8 cellular contexts compared by ENCODE assay signal in genomic region chr9:132160802-132161742, GRCh38. TPM values are rescaled to one million over a fixed set of nuclear protein-coding genes. Genes with fewer than 3 reads are reported as not detected.
A peak's percentile ranks its signal among the peaks of the same experiment; 100 is the strongest.
DNase-seq lines count a peak whose midpoint lies in the region; ATAC-seq, FAIRE-seq and TF ChIP-seq lines count a peak whose summit lies in the region.

No MANE protein-coding gene starts in this region.

- peaks cover 24% of the 10 kb centered on the region for H4K20me1 ChIP-seq in astrocyte (ENCODE audit: insufficient read depth, low read length)

- H3K4me1 ChIP-seq in astrocyte (ENCODE audit: insufficient read depth, low read length): peaks cover 20% of the 10 kb centered on the region

- no peaks in the 10 kb centered on the region for H3K36me3 Mint-ChIP-seq in astrocyte (ENCODE audit: low read depth, unreplicated experiment)

- peak overlapping the region; percentile 94 for H3K4me3 Mint-ChIP-seq in astrocyte (ENCODE audit: unreplicated experiment)

- peak overlapping the region; percentile 96 for H3K4me2 ChIP-seq in astrocyte (ENCODE audit: low read length)

- no peaks in the 10 kb centered on the region for H3K36me3 ChIP-seq in astrocyte (ENCODE audit: insufficient read depth, low read length)

- no peaks in the 10 kb centered on the region for H3K9me3 Mint-ChIP-seq in astrocyte (ENCODE audit: unreplicated experiment)

- peak; percentile 29 for DNase-seq in AG09309 (ENCODE audit: low read depth)
- peak; percentile 44 for DNase-seq in HEK293T (ENCODE audit: extremely low spot score)
- peak in 4 of 5 experiments; percentile 23 to 92 (median 50) for DNase-seq in T-helper 2 cell
- peak; percentile 71 for DNase-seq in astrocyte (ENCODE audit: low read depth)
- DNase-seq in kidney glomerular epithelial cell (lab: John Stamatoyannopoulos, UW): peak; percentile 38
- DNase-seq in stimulated activated CD4-positive, alpha-beta T cell treated with anti-CD3 and anti-CD28 coated beads, Interleukin-4, amount 100 ng/mL, for 4 hours: peak; percentile 41 to 64
- DNase-seq in NCI-H2029 (lab: John Stamatoyannopoulos, UW): no peak

- H3K4me1 Mint-ChIP-seq in astrocyte (ENCODE audit: low read depth, unreplicated experiment): peaks cover 3% of the 10 kb centered on the region

- POLR2A ChIA-PET in HEK293T (lab: Yijun Ruan, JAX): no interaction called here

- CTCF ChIA-PET in HEK293T (lab: Yijun Ruan, JAX): interaction anchor here (1.2 kb wide), 1 partner anchor 80 kb away, joined by 4 read pairs; no protein-coding TSS in a partner anchor

- peak overlapping the region; percentile 81 for H2AFZ ChIP-seq in astrocyte (ENCODE audit: low read depth, low read length)

- H3K9me3 ChIP-seq in astrocyte (ENCODE audit: insufficient read depth, low read depth, low read length): no peaks in the 10 kb centered on the region

- ATAC-seq in HG02938 (IDR thresholded peaks at IDR 0.05; ENCODE audit: unreplicated experiment): no peak

- no peaks in the 10 kb centered on the region for H3K79me2 ChIP-seq in astrocyte (ENCODE audit: insufficient read depth, low read length)

- peak overlapping the region; percentile 34 for H3K27ac Mint-ChIP-seq in astrocyte (ENCODE audit: unreplicated experiment)

- H3K27me3 ChIP-seq in astrocyte (ENCODE audit: insufficient read depth, low read length): peaks cover 66% of the 10 kb centered on the region

- no peak for FAIRE-seq in astrocyte (lab: Jason Lieb, UNC)

- peak overlapping the region; percentile 78 for H3K4me3 ChIP-seq in AG09309 (ENCODE audit: control insufficient read depth, low read depth, low read length)
- peak overlapping the region; percentile 80 for H3K4me3 ChIP-seq in astrocyte (ENCODE audit: insufficient read depth, low read depth, low read length)

- H3K27ac ChIP-seq in astrocyte (ENCODE audit: low read depth, low read length): no peak overlapping the region

- H3K27me3 Mint-ChIP-seq in astrocyte (ENCODE audit: low read depth, unreplicated experiment): peaks cover 73% of the 10 kb centered on the region

- TF ChIP-seq CTCF in AG09309 (IDR thresholded peaks at IDR 0.05; ENCODE audit: control insufficient read depth, insufficient read depth, low read depth, low read length, missing control alignments) (no peak), astrocyte (IDR thresholded peaks at IDR 0.05; ENCODE audit: insufficient read depth, low read depth, low read length) (no peak)

- peak overlapping the region; percentile 66 for H3K9ac ChIP-seq in astrocyte (ENCODE audit: low read length)

TF ChIP-seq in HEK293T, 16 proteins besides CTCF, POLR2A, EP300 and RAD21:
- no peak for TF ChIP-seq FOXK2 (IDR thresholded peaks at IDR 0.05)
- no peak for TF ChIP-seq TARDBP (IDR thresholded peaks at IDR 0.05)
- TF ChIP-seq HDGF (IDR thresholded peaks at IDR 0.05; ENCODE audit: borderline replicate concordance): no peak
- TF ChIP-seq SP1 (IDR thresholded peaks at IDR 0.05): no peak
- TF ChIP-seq NFRKB (IDR thresholded peaks at IDR 0.05): no peak
- TF ChIP-seq ZNF384 (IDR thresholded peaks at IDR 0.05): no peak
- TF ChIP-seq SUZ12 (IDR thresholded peaks at IDR 0.05): no peak
- no peak for TF ChIP-seq ARNT (IDR thresholded peaks at IDR 0.05)
- no peak for TF ChIP-seq PKNOX1 (IDR thresholded peaks at IDR 0.05)
- no peak for TF ChIP-seq FOXM1 (IDR thresholded peaks at IDR 0.05; ENCODE audit: borderline replicate concordance)
- TF ChIP-seq CTBP1 (IDR thresholded peaks at IDR 0.05; ENCODE audit: borderline replicate concordance): no peak
- TF ChIP-seq BHLHE40 (IDR thresholded peaks at IDR 0.05; ENCODE audit: borderline replicate concordance): no peak
- TF ChIP-seq ELF4 (IDR thresholded peaks at IDR 0.05): no peak
- no peak for TF ChIP-seq LEF1 (IDR thresholded peaks at IDR 0.05; ENCODE audit: borderline replicate concordance)
- TF ChIP-seq L3MBTL2 (conservative IDR thresholded peaks at IDR 0.05): no peak
- TF ChIP-seq FOXA1 (IDR thresholded peaks at IDR 0.05): no peak

RNA-seq across cellular contexts. Expression of gene NTNG2, which starts 0.8 kb away (rescaled TPM):
- 2.4 and 2.5 TPM in 2 replicates for total RNA-seq in astrocyte
